Comparison of ENCODE assay signal across 27 cellular contexts in the genomic region with DNA sequence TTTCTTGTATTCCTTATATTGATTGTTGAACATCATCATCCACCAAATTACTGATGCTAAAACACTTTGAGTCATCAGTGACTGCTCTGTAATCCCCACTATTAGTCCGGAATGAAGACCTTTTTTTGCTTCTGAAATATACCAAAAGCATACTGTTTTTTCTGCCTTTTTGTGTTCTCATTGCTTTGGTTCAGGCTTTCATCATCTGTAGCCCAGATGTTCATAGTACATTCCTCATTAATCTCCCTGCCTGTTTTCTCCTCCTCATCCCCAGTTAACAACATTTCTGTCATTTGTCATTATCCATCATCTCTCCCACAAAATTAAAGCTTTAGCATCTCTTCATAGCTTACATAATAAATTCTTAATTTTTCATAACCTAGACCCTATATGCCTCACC.
"Had no signal": no experiment of that assay in that cellular context is flagged by ENCODE, and none has a peak within 500 bp of the region (broad histone marks: within the 10 kb centered on the region; RNA-seq: fewer than 3 reads in every experiment).

No MANE protein-coding gene starts in this region.

- H3K9ac ChIP-seq: neural progenitor cell, parathyroid adenoma had no signal

- H3K4me3 Mint-ChIP-seq: activated CD4-positive, alpha-beta memory T cell treated with anti-CD3 and anti-CD28 coated beads for 36 hours; activated T-cell treated with anti-CD3 and anti-CD28 coated beads, Interleukin-2, amount 50 U/mL, for 24 hours; activated T-helper 17 cell treated with anti-CD3 and anti-CD28 coated beads, Interleukin-2, amount 50 U/mL, for 72 hours; central memory CD8-positive, alpha-beta T cell; neural progenitor cell; T-helper 1 cell treated with Interleukin-12 subunit alpha and Interleukin-12 subunit beta and Interleukin-4 antibody, amounts not matched to agents 30 μg/mL and 1 μg/mL, for 36 hours had no signal

- H3K4me1 Mint-ChIP-seq: neural progenitor cell had no signal

- H3K4me2 ChIP-seq: neural progenitor cell had no signal

- H3K27me3 Mint-ChIP-seq: activated CD4-positive, alpha-beta memory T cell treated with anti-CD3 and anti-CD28 coated beads for 36 hours; activated T-cell treated with anti-CD3 and anti-CD28 coated beads, Interleukin-2, amount 50 U/mL, for 24 hours; activated T-helper 17 cell treated with anti-CD3 and anti-CD28 coated beads, Interleukin-2, amount 50 U/mL, for 72 hours; central memory CD8-positive, alpha-beta T cell; naive thymus-derived CD8-positive, alpha-beta T cell had no signal

- H2AFZ ChIP-seq: neural progenitor cell, parathyroid adenoma had no signal

- H3K27me3 ChIP-seq: heart left ventricle, neural progenitor cell, right atrium auricular region, testis, transverse colon had no signal

- H3K9me3 ChIP-seq: heart left ventricle, right atrium auricular region, testis, transverse colon had no signal

- H3K27ac Mint-ChIP-seq: activated CD4-positive, alpha-beta memory T cell treated with anti-CD3 and anti-CD28 coated beads for 36 hours; activated T-cell treated with anti-CD3 and anti-CD28 coated beads, Interleukin-2, amount 50 U/mL, for 24 hours; activated T-helper 17 cell treated with anti-CD3 and anti-CD28 coated beads, Interleukin-2, amount 50 U/mL, for 72 hours; neural progenitor cell; T-helper 1 cell treated with Interleukin-12 subunit alpha and Interleukin-12 subunit beta and Interleukin-4 antibody, amounts not matched to agents 30 μg/mL and 1 μg/mL, for 36 hours had no signal

- DNase-seq: activated CD4-positive, alpha-beta memory T cell treated with anti-CD3 and anti-CD28 coated beads for 36 hours; activated CD4-positive, alpha-beta T cell treated with anti-CD3 and anti-CD28 coated beads for 48 hours; activated CD8-positive, alpha-beta memory T cell treated with anti-CD3 and anti-CD28 coated beads, Interleukin-2, amount 50 U/mL, for 4 hours; activated gamma-delta T cell treated with Interleukin-2 at 50 U/mL for 16 hours; activated naive CD4-positive, alpha-beta T cell treated with anti-CD3 and anti-CD28 coated beads, Interleukin-2, amount 50 U/mL, for 16 hours; activated T-cell treated with anti-CD3 and anti-CD28 coated beads, Interleukin-2, amount 50 U/mL, for 24 hours; anterior cingulate cortex; dermis blood vessel endothelial cell; effector CD4-positive, alpha-beta T cell; heart left ventricle; naive thymus-derived CD8-positive, alpha-beta T cell; occipital lobe; stimulated activated CD4-positive, alpha-beta T cell treated with anti-CD3 and anti-CD28 coated beads, Interleukin-15, amount 100 ng/mL, for 24 hours; stimulated activated CD4-positive, alpha-beta T cell treated with anti-CD3 and anti-CD28 coated beads, Interleukin-2, amount 100 ng/mL, for 24 hours; stimulated activated naive CD4-positive, alpha-beta T cell; SW 1271; T1000; testis; transverse colon; WERI-Rb-1 had no signal

- H3K4me1 ChIP-seq: heart left ventricle, neural progenitor cell, parathyroid adenoma, right atrium auricular region, testis had no signal

- H3K9me3 Mint-ChIP-seq: activated CD4-positive, alpha-beta memory T cell treated with anti-CD3 and anti-CD28 coated beads for 36 hours; activated T-cell treated with anti-CD3 and anti-CD28 coated beads, Interleukin-2, amount 50 U/mL, for 24 hours; activated T-helper 17 cell treated with anti-CD3 and anti-CD28 coated beads, Interleukin-2, amount 50 U/mL, for 72 hours; central memory CD8-positive, alpha-beta T cell; naive thymus-derived CD8-positive, alpha-beta T cell; T-helper 1 cell treated with Interleukin-12 subunit alpha and Interleukin-12 subunit beta and Interleukin-4 antibody, amounts not matched to agents 30 μg/mL and 1 μg/mL, for 36 hours had no signal

- ATAC-seq: activated CD4-positive, CD25-positive, alpha-beta regulatory T cell treated with anti-CD3 and anti-CD28 coated beads, Interleukin-2, amount 50 U/mL, for 24 hours; activated T-helper 17 cell treated with anti-CD3 and anti-CD28 coated beads, Interleukin-2, amount 50 U/mL, for 72 hours; heart left ventricle; naive thymus-derived CD8-positive, alpha-beta T cell had no signal

- H3K79me2 ChIP-seq: parathyroid adenoma had no signal

- H3K4me3 ChIP-seq: heart left ventricle, neural progenitor cell, right atrium auricular region, testis, transverse colon had no signal

- H3K27ac ChIP-seq: heart left ventricle, neural progenitor cell, parathyroid adenoma, right atrium auricular region, testis, transverse colon, WERI-Rb-1 had no signal
